In the genomic region with DNA sequence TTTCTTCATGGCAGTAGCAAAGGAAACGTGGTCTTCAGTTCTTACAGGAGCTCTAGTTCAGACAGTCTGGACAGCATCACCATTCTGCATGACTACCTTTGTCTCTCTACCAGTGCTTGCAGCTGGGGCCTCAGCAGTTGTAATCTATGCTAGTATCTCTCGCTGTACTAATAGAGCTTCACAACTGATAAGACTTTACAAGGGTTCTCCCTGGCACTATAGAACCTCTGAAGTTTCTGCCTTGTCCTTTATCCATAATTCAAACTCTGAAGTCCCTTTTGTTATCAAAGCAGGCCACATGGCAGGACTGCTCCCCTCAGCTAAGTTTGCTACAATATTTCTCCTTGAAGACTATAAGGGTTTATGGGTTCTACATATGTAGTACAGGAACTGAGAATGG, we compare ENCODE assay signal across 25 cellular contexts.
"Had no signal": no experiment of that assay in that cellular context is flagged by ENCODE, and none has a peak within 500 bp of the region (broad histone marks: within the 10 kb centered on the region; RNA-seq: fewer than 3 reads in every experiment).

No MANE protein-coding gene starts in this region.

- H3K4me1 ChIP-seq: ascending aorta, body of pancreas, SJSA1 had no signal

- H3K4me3 ChIP-seq: ascending aorta, body of pancreas, SJSA1 had no signal

- H3K27ac ChIP-seq: ascending aorta, body of pancreas, SJSA1 had no signal

- H3K36me3 ChIP-seq: ascending aorta, SJSA1 had no signal

- FAIRE-seq: bronchial epithelial cell, RCC 7860 had no signal

- H3K27me3 ChIP-seq: ascending aorta, body of pancreas, SJSA1 had no signal

- DNase-seq: activated CD4-positive, alpha-beta T cell treated with anti-CD3 and anti-CD28 coated beads for 48 hours; activated CD4-positive, alpha-beta T cell treated with anti-CD3 and anti-CD28 coated beads, Interleukin-2, amount 50 U/mL, for 4 hours; activated CD4-positive, CD25-positive, alpha-beta regulatory T cell treated with anti-CD3 and anti-CD28 coated beads, Interleukin-2, amount 50 U/mL, for 72 hours; activated CD8-positive, alpha-beta memory T cell treated with anti-CD3 and anti-CD28 coated beads, Interleukin-2, amount 10 ng/mL, durations not matched to agents 7 days and 5 days; activated effector memory CD4-positive, alpha-beta T cell treated with anti-CD3 and anti-CD28 coated beads, Interleukin-2, amount 50 U/mL, for 16 hours; activated naive CD4-positive, alpha-beta T cell treated with Interleukin-2 at 50 U/mL for 16 hours; activated naive CD8-positive, alpha-beta T cell treated with anti-CD3 and anti-CD28 coated beads, Interleukin-2, amount 50 U/mL, for 24 hours; activated T-cell treated with anti-CD3 and anti-CD28 coated beads, Interleukin-2, amount 50 U/mL, for 4 hours; amniotic stem cell; body of pancreas; central memory CD4-positive, alpha-beta T cell; Kasumi-1; NCI-H1092; NCI-H1930; NCI-H2171; NCI-H2227 treated with DMSO at 0.1 percent for 48 hours; NCI-H446 treated with DMSO at 0.1 percent for 48 hours; NCI-H526; NCI-H82; SHP77; T-helper 2 cell had no signal

- H3K9me3 ChIP-seq: ascending aorta, body of pancreas had no signal
